8 cellular contexts compared by ENCODE assay signal in genomic region chr17:75535119-75535537, GRCh38. TPM values are rescaled to one million over a fixed set of nuclear protein-coding genes. Genes with fewer than 3 reads are reported as not detected.
DNase-seq lines count a peak whose midpoint lies in the region; ATAC-seq and TF ChIP-seq lines count a peak whose summit lies in the region.
"Had no signal": no experiment of that assay in that cellular context is flagged by ENCODE, and none has a peak within 500 bp of the region (broad histone marks: within the 10 kb centered on the region; RNA-seq: fewer than 3 reads in every experiment).

No MANE protein-coding gene starts in this region.

- H3K36me3 Mint-ChIP-seq in activated T-cell treated with anti-CD3 and anti-CD28 coated beads, Interleukin-2, amount 50 U/mL, for 72 hours (ENCODE audit: insufficient read depth in 2 of 2): no peaks in the 10 kb centered on the region

- H3K27ac ChIP-seq in Peyer's patch (peak overlapping the region; percentile 20 to 79 (median 59)), tibial nerve (peak overlapping the region in 1 of 4 donors; percentile 4)

- no peaks in the 10 kb centered on the region for H3K27me3 Mint-ChIP-seq in activated T-cell treated with anti-CD3 and anti-CD28 coated beads, Interleukin-2, amount 50 U/mL, for 72 hours (ENCODE audit: low read depth)

- TF ChIP-seq POLR2A in Peyer's patch (IDR thresholded peaks at IDR 0.05): peak in 1 of 2 donors; percentile 16
- TF ChIP-seq POLR2A in tibial nerve (IDR thresholded peaks at IDR 0.05): no peak

- H3K36me3 ChIP-seq in Peyer's patch (peaks cover 0 to 14% (median 0%) of the 10 kb centered on the region in 3 donors), tibial nerve (peaks cover 0 to 6% (median 0%) of the 10 kb centered on the region in 3 donors)

- H3K4me1 Mint-ChIP-seq in activated T-cell treated with anti-CD3 and anti-CD28 coated beads, Interleukin-2, amount 50 U/mL, for 72 hours (ENCODE audit: low read depth): peaks cover 23% of the 10 kb centered on the region

- no peaks in the 10 kb centered on the region for H3K9me3 Mint-ChIP-seq in activated T-cell treated with anti-CD3 and anti-CD28 coated beads, Interleukin-2, amount 50 U/mL, for 72 hours

- DNase-seq in Peyer's patch: peak; percentile 65 to 84 (median 82)
- DNase-seq in activated T-cell treated with anti-CD3 and anti-CD28 coated beads, Interleukin-2, amount 50 U/mL, for 72 hours: peak; percentile 79 to 80
- DNase-seq in mucosa of gallbladder (ENCODE audit: low spot score): peak; percentile 86
- DNase-seq in stimulated activated naive CD8-positive, alpha-beta T cell treated with anti-CD3 and anti-CD28 coated beads, Interleukin-15, Interleukin-2, amounts not matched to agents 100 U/mL and 50 U/mL, for 24 hours: peak; percentile 70
- DNase-seq in tibial nerve (ENCODE audit: low spot score in 2 of 2): no peak
- no peak for DNase-seq in left lobe of liver (ENCODE audit: low spot score)
- no peak for DNase-seq in NCI-H446 treated with DMSO at 0.1 percent for 48 hours (lab: John Stamatoyannopoulos, UW)

- 72 to 73% methylated on average over 13 to 15 of the region's 15 CpGs for WGBS in tibial nerve, 2 donors

- no peak for TF ChIP-seq EP300 in tibial nerve (IDR thresholded peaks at IDR 0.05)

- ATAC-seq in activated T-cell treated with anti-CD3 and anti-CD28 coated beads, Interleukin-2, amount 50 U/mL, for 72 hours (replicated peaks in 1 of 2): peak; percentile 99 to 100
- ATAC-seq in stimulated activated naive CD8-positive, alpha-beta T cell treated with anti-CD3 and anti-CD28 coated beads, Interleukin-15, Interleukin-2, amounts not matched to agents 100 U/mL and 50 U/mL, for 24 hours: peak; percentile 87
- no peak for ATAC-seq in left lobe of liver
- ATAC-seq: body of pancreas had no signal

- no peak overlapping the region for H3K4me3 ChIP-seq in Peyer's patch
- no peak overlapping the region for H3K4me3 ChIP-seq in tibial nerve
- H3K4me3 ChIP-seq: body of pancreas had no signal

- H3K4me3 Mint-ChIP-seq in activated T-cell treated with anti-CD3 and anti-CD28 coated beads, Interleukin-2, amount 50 U/mL, for 72 hours: peak overlapping the region; percentile 80 to 82

- H3K9me3 ChIP-seq in Peyer's patch: no peaks in the 10 kb centered on the region
- no peaks in the 10 kb centered on the region for H3K9me3 ChIP-seq in tibial nerve
- H3K9me3 ChIP-seq: body of pancreas had no signal

- H3K27ac Mint-ChIP-seq in activated T-cell treated with anti-CD3 and anti-CD28 coated beads, Interleukin-2, amount 50 U/mL, for 72 hours: peak overlapping the region; percentile 90

- peaks cover 4 to 72% (median 10%) of the 10 kb centered on the region in 4 donors for H3K4me1 ChIP-seq in Peyer's patch
- peaks cover 0 to 6% (median 0%) of the 10 kb centered on the region in 4 donors for H3K4me1 ChIP-seq in tibial nerve

- no peaks in the 10 kb centered on the region for H3K27me3 ChIP-seq in Peyer's patch
- H3K27me3 ChIP-seq in tibial nerve: no peaks in the 10 kb centered on the region
- H3K27me3 ChIP-seq: body of pancreas had no signal

- TF ChIP-seq CTCF in Peyer's patch (IDR thresholded peaks at IDR 0.05): no peak
- no peak for TF ChIP-seq CTCF in tibial nerve (IDR thresholded peaks at IDR 0.05)

RNA-seq across cellular contexts. Expression of gene LLGL2, which starts 9.6 kb away (rescaled TPM):
- 100 to 1,000 TPM; 221 to 563 (median 300) TPM for total RNA-seq in Peyer's patch
- total RNA-seq in activated T-cell treated with anti-CD3 and anti-CD28 coated beads, Interleukin-2, amount 50 U/mL, for 72 hours: 10 to 100 TPM; 12.5 to 17.4 TPM
- total RNA-seq in mucosa of gallbladder: 477 TPM
- 10 to 100 TPM in 1 of 4 donors, 1 to 10 TPM in 3; 8.4 to 18.4 (median 8.8) TPM for total RNA-seq in tibial nerve
- total RNA-seq in left lobe of liver: 90.6 TPM

RNA-seq across cellular contexts. Expression of gene TSEN54, which starts 18.8 kb away (rescaled TPM):
- total RNA-seq in Peyer's patch (10 to 100 TPM; 47.9 to 89.5 (median 80.0) TPM), mucosa of gallbladder (158 TPM), tibial nerve (10 to 100 TPM; 43.3 to 84.6 (median 53.0) TPM), left lobe of liver (15.9 TPM)
- total RNA-seq in activated T-cell treated with anti-CD3 and anti-CD28 coated beads, Interleukin-2, amount 50 U/mL, for 72 hours: 10 to 100 TPM; 34.8 to 49.5 TPM

RNA-seq across cellular contexts. Expression of gene CASKIN2, which starts 19.8 kb away (rescaled TPM):
- total RNA-seq in Peyer's patch (10 to 100 TPM; 12.4 to 24.0 (median 17.3) TPM), mucosa of gallbladder (74.7 TPM), tibial nerve (10 to 100 TPM; 36.0 to 59.0 (median 51.3) TPM), left lobe of liver (26.4 TPM)
- 1 to 10 TPM; 4.1 to 6.6 TPM for total RNA-seq in activated T-cell treated with anti-CD3 and anti-CD28 coated beads, Interleukin-2, amount 50 U/mL, for 72 hours

RNA-seq across cellular contexts. Expression of gene MYO15B, which starts 52.5 kb away (rescaled TPM):
- total RNA-seq in Peyer's patch: 1,000 to 10,000 TPM in 3 of 4 donors, 100 to 1,000 TPM in 1; 552 to 2,671 (median 1,951) TPM
- total RNA-seq in activated T-cell treated with anti-CD3 and anti-CD28 coated beads, Interleukin-2, amount 50 U/mL, for 72 hours: 100 to 1,000 TPM; 102 to 121 TPM
- total RNA-seq in mucosa of gallbladder: 434 TPM
- 100 to 1,000 TPM; 150 to 327 (median 278) TPM for total RNA-seq in tibial nerve
- total RNA-seq in left lobe of liver: 34.2 TPM

Comparison
In these comparisons a context has a peak if more than half of its experiments do, and no peak if none do; other contexts are left out.
1. DNase-seq: peak in Peyer's patch (3 of 3), activated T-cell treated with anti-CD3 and anti-CD28 coated beads, Interleukin-2, amount 50 U/mL, for 72 hours (2 of 2), mucosa of gallbladder (single experiment) and stimulated activated naive CD8-positive, alpha-beta T cell treated with anti-CD3 and anti-CD28 coated beads, Interleukin-15, Interleukin-2, amounts not matched to agents 100 U/mL and 50 U/mL, for 24 hours (single experiment); none in tibial nerve (0 of 2), left lobe of liver (single experiment) and NCI-H446 treated with DMSO at 0.1 percent for 48 hours (single experiment).